8 cellular contexts compared by ENCODE assay signal in genomic region chr16:10971560-10971961, GRCh38. TPM values are rescaled to one million over a fixed set of nuclear protein-coding genes. Genes with fewer than 3 reads are reported as not detected.
DNase-seq lines count a peak whose midpoint lies in the region; ATAC-seq and TF ChIP-seq lines count a peak whose summit lies in the region.

No MANE protein-coding gene starts in this region.

- intact Hi-C loops in aorta (cut with DNase I) = loop anchor here (1.0 to 10.0 kb wide), 6 partner anchors 133 to 386 kb away; partner anchors contain the start of gene SOCS1 (in 2 of the 2)

- H3K27ac ChIP-seq in 22Rv1 = no peak overlapping the region
- H3K27ac ChIP-seq in lung (ENCODE audit: low read depth in 1 of 2, low read length in 1 of 2) = no peak overlapping the region
- peak overlapping the region in 1 of 2 donors; percentile 39 for H3K27ac ChIP-seq in aorta (ENCODE audit: low read depth in 1 of 2, low read length in 2 of 2)

- H3K4me1 ChIP-seq in lung (ENCODE audit: control insufficient read depth in 2 of 2, insufficient read depth in 2 of 2, low read length in 2 of 2) = peaks cover 0 to 2% of the 10 kb centered on the region in 2 donors
- H3K4me1 ChIP-seq in aorta (ENCODE audit: control insufficient read depth in 1 of 2, insufficient read depth in 2 of 2, low read length in 2 of 2) = no peaks in the 10 kb centered on the region

- DNase-seq in EL (peak; percentile 95), NAMALWA (ENCODE audit: low spot score) (peak; percentile 60), SKM-1 (lab: John Stamatoyannopoulos, UW; ENCODE audit: unreplicated experiment) (peak; percentile 34), lung (ENCODE audit: low spot score) (peak; percentile 43), aorta (no peak)
- DNase-seq in effector CD4-positive, alpha-beta T cell = peak; percentile 31

- no peak overlapping the region for H3K4me3 ChIP-seq in lung
- H3K4me3 ChIP-seq in aorta (ENCODE audit: low read length in 2 of 2) = no peak overlapping the region

- H3K36me3 ChIP-seq in lung (ENCODE audit: control insufficient read depth in 2 of 2, insufficient read depth in 2 of 2, low read length in 2 of 2) (peaks cover 8 to 19% of the 10 kb centered on the region in 2 donors), aorta (ENCODE audit: control insufficient read depth in 1 of 2, insufficient read depth in 2 of 2, low read length in 1 of 2) (peaks cover 0 to 2% of the 10 kb centered on the region in 2 donors)

- WGBS in lung, 2 donors = 59 to 67% methylated on average over 3 of the region's 3 CpGs
- 4% methylated on average over 3 of the region's 3 CpGs for WGBS in aorta, 2 donors

- peak; percentile 74 for ATAC-seq in lung (ENCODE audit: insufficient read depth, low FRiP score)
- ATAC-seq in aorta (ENCODE audit: low FRiP score) = peak; percentile 89
- no peak for ATAC-seq in HG02981 (IDR thresholded peaks at IDR 0.05; ENCODE audit: unreplicated experiment)

- TF ChIP-seq CTCF in 22Rv1 (IDR thresholded peaks at IDR 0.05) = peak; percentile 87
- TF ChIP-seq CTCF in lung (IDR thresholded peaks at IDR 0.05; ENCODE audit: control extremely low read depth, extremely low read depth) = peak; percentile 60

- H3K27me3 ChIP-seq in lung (ENCODE audit: control insufficient read depth, insufficient read depth) (no peaks in the 10 kb centered on the region), aorta (ENCODE audit: control insufficient read depth in 1 of 2, insufficient read depth in 2 of 2, low read length in 1 of 2) (no peaks in the 10 kb centered on the region)

- H3K9me3 ChIP-seq in lung (ENCODE audit: control insufficient read depth in 2 of 2, insufficient read depth in 1 of 2, low read length in 1 of 2) (no peaks in the 10 kb centered on the region), aorta (ENCODE audit: control insufficient read depth, low read length) (no peaks in the 10 kb centered on the region)

RNA-seq across cellular contexts. Expression of gene CLEC16A, which starts 27.2 kb away (rescaled TPM):
- total RNA-seq in lung = 10 to 100 TPM; 38.1 to 44.4 TPM
- polyA plus RNA-seq in lung = 10 to 100 TPM; 14.3 to 14.7 TPM
- total RNA-seq in aorta = 10 to 100 TPM; 27.1 to 28.8 TPM
- polyA plus RNA-seq in aorta = 10 to 100 TPM in 1 of 2 donors, 1 to 10 TPM in 1; 5.9 to 10.9 TPM

RNA-seq across cellular contexts. Expression of gene DEXI, which starts 29.3 kb away (rescaled TPM):
- total RNA-seq in lung (10 to 100 TPM; 19.5 to 35.5 TPM), aorta (10 to 100 TPM; 41.4 to 42.3 TPM)
- polyA plus RNA-seq in lung (10 to 100 TPM; 22.1 to 33.9 TPM), aorta (10 to 100 TPM; 46.6 to 60.1 TPM)

Comparison
In these comparisons a context has a peak if more than half of its experiments do, and no peak if none do; other contexts are left out.
1. DNase-seq: peak in EL (single experiment), NAMALWA (single experiment), SKM-1 (single experiment), effector CD4-positive, alpha-beta T cell (single experiment) and lung (single experiment); none in aorta (0 of 2).